Comparison of ENCODE assay signal across 8 cellular contexts in the genomic region with DNA sequence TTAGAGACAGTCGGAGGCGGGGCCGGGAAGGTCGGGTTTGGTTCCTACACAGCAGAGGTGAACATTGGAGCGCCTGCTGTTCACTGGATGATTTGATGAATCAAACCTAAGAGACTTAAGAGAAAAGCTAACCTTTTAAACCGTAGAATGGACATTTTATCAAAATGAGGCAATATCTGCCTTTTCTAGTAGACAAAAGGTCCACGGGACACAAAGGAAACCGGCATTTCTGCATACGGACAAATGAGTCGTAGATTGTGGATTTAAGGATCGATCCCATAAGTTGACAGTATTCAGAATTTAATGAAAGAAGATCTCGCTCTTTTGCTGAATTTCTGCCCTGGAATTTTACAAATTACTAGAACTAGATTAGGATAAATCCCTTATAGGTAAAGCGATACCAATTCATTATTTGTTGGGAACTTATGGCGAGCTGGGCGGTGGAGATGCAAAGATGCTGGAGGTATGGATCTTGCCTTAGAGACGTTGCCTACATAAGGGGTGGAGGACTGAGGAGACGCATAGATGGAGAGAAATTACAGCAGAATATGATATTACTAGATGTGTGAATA. TPM values are rescaled to one million over a fixed set of nuclear protein-coding genes. Genes with fewer than 3 reads are reported as not detected.
DNase-seq lines count a peak whose midpoint lies in the region; ATAC-seq and TF ChIP-seq lines count a peak whose summit lies in the region.

No MANE protein-coding gene starts in this region.

- H3K36me3 ChIP-seq in GM23338 (ENCODE audit: insufficient read depth) (peaks cover 27% of the 10 kb centered on the region), SJSA1 (peaks cover 45% of the 10 kb centered on the region), gastrocnemius medialis (peaks cover 0 to 30% of the 10 kb centered on the region in 2 donors)

- peaks cover 14% of the 10 kb centered on the region for H3K27me3 Mint-ChIP-seq in GM23338 (ENCODE audit: insufficient read depth, low read depth, poor library complexity)

- H3K27ac ChIP-seq in GM23338 (ENCODE audit: low read depth) = peak overlapping the region; percentile 84
- peak overlapping the region; percentile 97 for H3K27ac ChIP-seq in SJSA1
- peak overlapping the region; percentile 92 to 98 (median 93) for H3K27ac ChIP-seq in gastrocnemius medialis

- ATAC-seq in GM23338 (no peak), gastrocnemius medialis (no peak), GM19467 (IDR thresholded peaks at IDR 0.05; ENCODE audit: unreplicated experiment) (no peak), GM19351 (IDR thresholded peaks at IDR 0.05; ENCODE audit: unreplicated experiment) (no peak)

- H3K9me2 ChIP-seq in GM23338 (ENCODE audit: insufficient read depth) = no peaks in the 10 kb centered on the region

- H4K20me1 ChIP-seq in GM23338 (replicated peaks; ENCODE audit: insufficient read depth) = peaks cover 14% of the 10 kb centered on the region; the same call in 1 of the 2 replicates

- peaks cover 23% of the 10 kb centered on the region for H3K4me1 Mint-ChIP-seq in GM23338

- in situ Hi-C loops in gastrocnemius medialis (cut with MboI; ENCODE audit: low sequenced_read_pairs in 4 of 4) = loop anchor here in 1 of 4 donors (10.0 kb wide), 1 partner anchor 50 kb away; a partner anchor contains a TSS

- peaks cover 66% of the 10 kb centered on the region for H3K79me2 ChIP-seq in GM23338 (replicated peaks; ENCODE audit: insufficient read depth)

- H3K9me3 ChIP-seq in SJSA1 (replicated peaks) (no peaks in the 10 kb centered on the region), gastrocnemius medialis (no peaks in the 10 kb centered on the region)

- H3K4me2 ChIP-seq in GM23338 = peak overlapping the region; percentile 91

- no peak overlapping the region for H2AFZ ChIP-seq in GM23338

- intact Hi-C loops in gastrocnemius medialis (cut with DNase I; ENCODE audit: low total_unique reads) = no loop called here

- DNase-seq in GM23338 (ENCODE audit: low spot score) = no peak
- DNase-seq in SJSA1 (ENCODE audit: low read depth in 1 of 2, low spot score in 2 of 2) = no peak
- DNase-seq in fibroblast of pulmonary artery (ENCODE audit: low read depth) = peak; percentile 3
- no peak for DNase-seq in gastrocnemius medialis
- no peak for DNase-seq in HuH-7.5 (ENCODE audit: low spot score)
- DNase-seq in NCI-H2107 treated with DMSO at 0.1 percent for 48 hours (lab: John Stamatoyannopoulos, UW; ENCODE audit: unreplicated experiment) = no peak

- H3K27ac Mint-ChIP-seq in GM23338 = peak overlapping the region; percentile 100

- peaks cover 22% of the 10 kb centered on the region for H3K4me1 ChIP-seq in GM23338 (ENCODE audit: insufficient read depth)
- H3K4me1 ChIP-seq in SJSA1 (replicated peaks) = peaks cover 10% of the 10 kb centered on the region
- H3K4me1 ChIP-seq in gastrocnemius medialis = peaks cover 26 to 30% of the 10 kb centered on the region in 2 donors

- peaks cover 12% of the 10 kb centered on the region for H3F3A ChIP-seq in GM23338 (replicated peaks; ENCODE audit: low read depth)

- H3K9me3 Mint-ChIP-seq in GM23338 = peaks cover 12% of the 10 kb centered on the region

- no peak for TF ChIP-seq POLR2A in gastrocnemius medialis (IDR thresholded peaks at IDR 0.05)

- H3K4me3 Mint-ChIP-seq in GM23338 = peak overlapping the region; percentile 90

- H3K27me3 ChIP-seq in GM23338 (ENCODE audit: insufficient read depth) (no peaks in the 10 kb centered on the region), SJSA1 (replicated peaks) (no peaks in the 10 kb centered on the region), gastrocnemius medialis (no peaks in the 10 kb centered on the region)

- peaks cover 40% of the 10 kb centered on the region for H3K36me3 Mint-ChIP-seq in GM23338 (ENCODE audit: low read depth)

- TF ChIP-seq CTCF in GM23338 (conservative IDR thresholded peaks at IDR 0.05; ENCODE audit: low read depth in 2 of 2) (no peak), fibroblast of pulmonary artery (IDR thresholded peaks at IDR 0.05; ENCODE audit: low read length, missing control alignments) (no peak), gastrocnemius medialis (IDR thresholded peaks at IDR 0.05 in 4 of 5, conservative IDR thresholded peaks at IDR 0.05 in 1 of 5) (no peak)

- H3K4me3 ChIP-seq in GM23338 (peak overlapping the region; percentile 76), SJSA1 (peak overlapping the region; percentile 69), fibroblast of pulmonary artery (replicated peaks; ENCODE audit: low read depth, low read length) (peak overlapping the region; percentile 74), gastrocnemius medialis (peak overlapping the region; percentile 71 to 96 (median 92))

TF ChIP-seq in GM23338, 12 proteins besides CTCF, POLR2A, EP300 and RAD21 (continues in another document):
- TF ChIP-seq, protein P1, sequence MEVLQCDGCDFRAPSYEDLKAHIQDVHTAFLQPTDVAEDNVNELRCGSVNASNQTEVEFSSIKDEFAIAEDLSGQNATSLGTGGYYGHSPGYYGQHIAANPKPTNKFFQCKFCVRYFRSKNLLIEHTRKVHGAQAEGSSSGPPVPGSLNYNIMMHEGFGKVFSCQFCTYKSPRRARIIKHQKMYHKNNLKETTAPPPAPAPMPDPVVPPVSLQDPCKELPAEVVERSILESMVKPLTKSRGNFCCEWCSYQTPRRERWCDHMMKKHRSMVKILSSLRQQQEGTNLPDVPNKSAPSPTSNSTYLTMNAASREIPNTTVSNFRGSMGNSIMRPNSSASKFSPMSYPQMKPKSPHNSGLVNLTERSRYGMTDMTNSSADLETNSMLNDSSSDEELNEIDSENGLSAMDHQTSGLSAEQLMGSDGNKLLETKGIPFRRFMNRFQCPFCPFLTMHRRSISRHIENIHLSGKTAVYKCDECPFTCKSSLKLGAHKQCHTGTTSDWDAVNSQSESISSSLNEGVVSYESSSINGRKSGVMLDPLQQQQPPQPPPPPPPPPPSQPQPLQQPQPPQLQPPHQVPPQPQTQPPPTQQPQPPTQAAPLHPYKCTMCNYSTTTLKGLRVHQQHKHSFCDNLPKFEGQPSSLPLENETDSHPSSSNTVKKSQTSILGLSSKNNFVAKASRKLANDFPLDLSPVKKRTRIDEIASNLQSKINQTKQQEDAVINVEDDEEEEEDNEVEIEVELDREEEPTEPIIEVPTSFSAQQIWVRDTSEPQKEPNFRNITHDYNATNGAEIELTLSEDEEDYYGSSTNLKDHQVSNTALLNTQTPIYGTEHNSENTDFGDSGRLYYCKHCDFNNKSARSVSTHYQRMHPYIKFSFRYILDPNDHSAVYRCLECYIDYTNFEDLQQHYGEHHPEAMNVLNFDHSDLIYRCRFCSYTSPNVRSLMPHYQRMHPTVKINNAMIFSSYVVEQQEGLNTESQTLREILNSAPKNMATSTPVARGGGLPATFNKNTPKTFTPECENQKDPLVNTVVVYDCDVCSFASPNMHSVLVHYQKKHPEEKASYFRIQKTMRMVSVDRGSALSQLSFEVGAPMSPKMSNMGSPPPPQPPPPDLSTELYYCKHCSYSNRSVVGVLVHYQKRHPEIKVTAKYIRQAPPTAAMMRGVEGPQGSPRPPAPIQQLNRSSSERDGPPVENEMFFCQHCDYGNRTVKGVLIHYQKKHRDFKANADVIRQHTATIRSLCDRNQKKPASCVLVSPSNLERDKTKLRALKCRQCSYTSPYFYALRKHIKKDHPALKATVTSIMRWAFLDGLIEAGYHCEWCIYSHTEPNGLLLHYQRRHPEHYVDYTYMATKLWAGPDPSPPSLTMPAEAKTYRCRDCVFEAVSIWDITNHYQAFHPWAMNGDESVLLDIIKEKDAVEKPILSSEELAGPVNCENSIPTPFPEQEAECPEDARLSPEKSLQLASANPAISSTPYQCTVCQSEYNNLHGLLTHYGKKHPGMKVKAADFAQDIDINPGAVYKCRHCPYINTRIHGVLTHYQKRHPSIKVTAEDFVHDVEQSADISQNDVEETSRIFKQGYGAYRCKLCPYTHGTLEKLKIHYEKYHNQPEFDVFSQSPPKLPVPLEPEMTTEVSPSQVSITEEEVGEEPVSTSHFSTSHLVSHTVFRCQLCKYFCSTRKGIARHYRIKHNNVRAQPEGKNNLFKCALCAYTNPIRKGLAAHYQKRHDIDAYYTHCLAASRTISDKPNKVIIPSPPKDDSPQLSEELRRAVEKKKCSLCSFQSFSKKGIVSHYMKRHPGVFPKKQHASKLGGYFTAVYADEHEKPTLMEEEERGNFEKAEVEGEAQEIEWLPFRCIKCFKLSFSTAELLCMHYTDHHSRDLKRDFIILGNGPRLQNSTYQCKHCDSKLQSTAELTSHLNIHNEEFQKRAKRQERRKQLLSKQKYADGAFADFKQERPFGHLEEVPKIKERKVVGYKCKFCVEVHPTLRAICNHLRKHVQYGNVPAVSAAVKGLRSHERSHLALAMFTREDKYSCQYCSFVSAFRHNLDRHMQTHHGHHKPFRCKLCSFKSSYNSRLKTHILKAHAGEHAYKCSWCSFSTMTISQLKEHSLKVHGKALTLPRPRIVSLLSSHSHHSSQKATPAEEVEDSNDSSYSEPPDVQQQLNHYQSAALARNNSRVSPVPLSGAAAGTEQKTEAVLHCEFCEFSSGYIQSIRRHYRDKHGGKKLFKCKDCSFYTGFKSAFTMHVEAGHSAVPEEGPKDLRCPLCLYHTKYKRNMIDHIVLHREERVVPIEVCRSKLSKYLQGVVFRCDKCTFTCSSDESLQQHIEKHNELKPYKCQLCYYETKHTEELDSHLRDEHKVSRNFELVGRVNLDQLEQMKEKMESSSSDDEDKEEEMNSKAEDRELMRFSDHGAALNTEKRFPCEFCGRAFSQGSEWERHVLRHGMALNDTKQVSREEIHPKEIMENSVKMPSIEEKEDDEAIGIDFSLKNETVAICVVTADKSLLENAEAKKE (CRISPR knock-in tag; IDR thresholded peaks at IDR 0.05) = no peak
- TF ChIP-seq POLR2AphosphoS5 (IDR thresholded peaks at IDR 0.05; ENCODE audit: low read depth) = no peak
- TF ChIP-seq ZNF331 (CRISPR knock-in tag; IDR thresholded peaks at IDR 0.05; ENCODE audit: low read depth) = no peak

RNA-seq across cellular contexts. Expression of a gene that starts 0.4 kb away (rescaled TPM):
- total RNA-seq in GM23338 (2014; rRNA removed; shearing (Covaris generic)) = 45.5 and 47.4 TPM in 2 replicates
- polyA plus RNA-seq in GM23338 (2016; fragmentation: Nextera tagmentation; extraction: Ambion mirVana) = 82.1 and 93.2 TPM in 2 replicates
- total RNA-seq in SJSA1 (2014; rRNA removed; shearing (Covaris generic)) = 35.4 and 45.5 TPM in 2 replicates
- total RNA-seq in gastrocnemius medialis = 10 to 100 TPM in 3 of 4 donors, 1 to 10 TPM in 1; 5.5 to 18.8 (median 14.2) TPM

RNA-seq across cellular contexts. Expression of a gene that starts 0.8 kb away (rescaled TPM):
- total RNA-seq in GM23338 (2014; rRNA removed; shearing (Covaris generic)) = 0.47 TPM in 1 of 2 replicates, not detected in the other
- 3.8 and 4.4 TPM in 2 replicates for polyA plus RNA-seq in GM23338 (2016; fragmentation: Nextera tagmentation; extraction: Ambion mirVana)
- 0.50 and 2.2 TPM in 2 replicates for total RNA-seq in SJSA1 (2014; rRNA removed; shearing (Covaris generic))
- total RNA-seq in gastrocnemius medialis = 1 to 10 TPM in 1 of 4 donors, not detected in 3; 2.8 TPM

RNA-seq across cellular contexts. Expression of a gene that starts 27.7 kb away (rescaled TPM):
- 123 and 131 TPM in 2 replicates for total RNA-seq in GM23338 (2014; rRNA removed; shearing (Covaris generic))
- 232 and 241 TPM in 2 replicates for polyA plus RNA-seq in GM23338 (2016; fragmentation: Nextera tagmentation; extraction: Ambion mirVana)
- 281 and 359 TPM in 2 replicates for total RNA-seq in SJSA1 (2014; rRNA removed; shearing (Covaris generic))
- total RNA-seq in gastrocnemius medialis = 100 to 1,000 TPM in 3 of 4 donors, 10 to 100 TPM in 1; 93.2 to 130 (median 117) TPM

RNA-seq across cellular contexts. Expression of a gene that starts 52.4 kb away (rescaled TPM):
- total RNA-seq in GM23338 (2014; rRNA removed; shearing (Covaris generic)) = 104 and 111 TPM in 2 replicates
- polyA plus RNA-seq in GM23338 (2016; fragmentation: Nextera tagmentation; extraction: Ambion mirVana) = 210 TPM in 2 replicates
- total RNA-seq in SJSA1 (2014; rRNA removed; shearing (Covaris generic)) = 171 and 226 TPM in 2 replicates
- 10 to 100 TPM; 68.3 to 93.8 (median 79.4) TPM for total RNA-seq in gastrocnemius medialis
